In genomic region chr20:9572690-9573089, GRCh38 we compare ENCODE assay signal across 15 cellular contexts. TPM values are rescaled to one million over a fixed set of nuclear protein-coding genes. Genes with fewer than 3 reads are reported as not detected.
"Had no signal": no experiment of that assay in that cellular context is flagged by ENCODE, and none has a peak within 500 bp of the region (broad histone marks: within the 10 kb centered on the region; RNA-seq: fewer than 3 reads in every experiment).

No MANE protein-coding gene starts in this region.

- H3K9me3 ChIP-seq: adrenal gland, gastroesophageal sphincter, neutrophil, upper lobe of right lung had no signal

- DNase-seq: activated CD4-positive, alpha-beta memory T cell treated with anti-CD3 and anti-CD28 coated beads, Interleukin-2, amount 10 ng/mL, durations not matched to agents 7 days and 5 days; activated naive CD4-positive, alpha-beta T cell treated with anti-CD3 and anti-CD28 coated beads, Interleukin-2, amount 10 ng/mL, durations not matched to agents 7 days and 5 days; adrenal gland; central memory CD4-positive, alpha-beta T cell; effector memory CD4-positive, alpha-beta T cell; left ventricle myocardium superior; Right ventricle myocardium superior; stimulated activated CD4-positive, alpha-beta T cell treated with anti-CD3 and anti-CD28 coated beads, Interleukin-1b, Interleukin-23, amount 100 ng/mL, for 48 hours; stimulated activated naive CD4-positive, alpha-beta T cell treated with Interleukin-2 at 50 U/mL for 16 hours; upper lobe of right lung had no signal

- ATAC-seq: gastroesophageal sphincter, left ventricle myocardium superior, upper lobe of right lung had no signal

- H3K27ac ChIP-seq: adrenal gland, coronary artery, epithelial cell of prostate, gastroesophageal sphincter, neutrophil, upper lobe of right lung had no signal

- H3K36me3 ChIP-seq: adrenal gland, gastroesophageal sphincter, neutrophil, upper lobe of right lung had no signal

- H3K4me3 ChIP-seq: adrenal gland, coronary artery, gastroesophageal sphincter, upper lobe of right lung had no signal

- H3K4me1 ChIP-seq: adrenal gland, gastroesophageal sphincter, upper lobe of right lung had no signal

- H3K27me3 ChIP-seq: adrenal gland, upper lobe of right lung had no signal

RNA-seq across cellular contexts. Expression of gene LAMP5, which starts 58.3 kb away (rescaled TPM):
- polyA plus RNA-seq: keratinocyte had no signal
